12 cellular contexts compared by ENCODE assay signal in genomic region chr6:6332873-6333272, GRCh38. TPM values are rescaled to one million over a fixed set of nuclear protein-coding genes. Genes with fewer than 3 reads are reported as not detected.
A peak's percentile ranks its signal among the peaks of the same experiment; 100 is the strongest.
DNase-seq lines count a peak whose midpoint lies in the region; ATAC-seq, FAIRE-seq and TF ChIP-seq lines count a peak whose summit lies in the region.
"Had no signal": no experiment of that assay in that cellular context is flagged by ENCODE, and none has a peak within 500 bp of the region (broad histone marks: within the 10 kb centered on the region; RNA-seq: fewer than 3 reads in every experiment).

No MANE protein-coding gene starts in this region.

- peak overlapping the region; percentile 26 for H3K9ac ChIP-seq in SU-DHL-6 (ENCODE audit: low read length)
- H3K9ac ChIP-seq: parathyroid adenoma had no signal

- H3K36me3 ChIP-seq in SU-DHL-6 (ENCODE audit: low read length): no peaks in the 10 kb centered on the region

- peak overlapping the region; percentile 53 for H3K4me2 ChIP-seq in SU-DHL-6 (ENCODE audit: low read depth, low read length, poor library complexity, severe bottlenecking)

- H3K27me3 ChIP-seq in SU-DHL-6 (ENCODE audit: low read length): no peaks in the 10 kb centered on the region

- H3K4me3 ChIP-seq in SU-DHL-6 (ENCODE audit: insufficient read depth, low read length, poor library complexity, severe bottlenecking) (no peak overlapping the region), lower leg skin (ENCODE audit: low read depth, poor library complexity, severe bottlenecking) (no peak overlapping the region)

- no peak overlapping the region for H2AFZ ChIP-seq in SU-DHL-6 (ENCODE audit: low read depth, low read length, severe bottlenecking)
- H2AFZ ChIP-seq: parathyroid adenoma had no signal

- no peaks in the 10 kb centered on the region for H4K20me1 ChIP-seq in SU-DHL-6 (ENCODE audit: low read depth, low read length)

- TF ChIP-seq CTCF in SU-DHL-6 (IDR thresholded peaks at IDR 0.05; ENCODE audit: insufficient read depth, low read length, poor library complexity, severe bottlenecking) (no peak), lower leg skin (IDR thresholded peaks at IDR 0.05) (no peak)

- no peaks in the 10 kb centered on the region for H3K36me3 Mint-ChIP-seq in stimulated activated effector memory CD8-positive, alpha-beta T cell treated with anti-CD3 and anti-CD28 coated beads, Interleukin-12 subunit alpha, Interleukin-12 subunit beta, amount 100 ng/mL, for 72 hours

- peaks cover 31% of the 10 kb centered on the region for H3F3A ChIP-seq in SU-DHL-6 (ENCODE audit: insufficient read depth)

- no peaks in the 10 kb centered on the region for H3K9me3 Mint-ChIP-seq in stimulated activated effector memory CD8-positive, alpha-beta T cell treated with anti-CD3 and anti-CD28 coated beads, Interleukin-12 subunit alpha, Interleukin-12 subunit beta, amount 100 ng/mL, for 72 hours
- H3K9me3 Mint-ChIP-seq: central memory CD8-positive, alpha-beta T cell had no signal

- 64 to 79% methylated on average over 2 of the region's 2 CpGs for WGBS in lower leg skin, 2 donors

- intact Hi-C loops in lower leg skin (cut with DNase I; ENCODE audit: low total_unique reads): no loop called here

- peak; percentile 28 for ATAC-seq in GM18499 (IDR thresholded peaks at IDR 0.05; ENCODE audit: insufficient read depth, unreplicated experiment)
- peak; percentile 28 for ATAC-seq in GM21381 (IDR thresholded peaks at IDR 0.05; ENCODE audit: unreplicated experiment)
- ATAC-seq in HG03095 (IDR thresholded peaks at IDR 0.05; ENCODE audit: unreplicated experiment): peak; percentile 40
- ATAC-seq in HG02571 (IDR thresholded peaks at IDR 0.05; ENCODE audit: unreplicated experiment): no peak
- no peak for ATAC-seq in stimulated activated effector memory CD8-positive, alpha-beta T cell treated with anti-CD3 and anti-CD28 coated beads, Interleukin-12 subunit alpha, Interleukin-12 subunit beta, amount 100 ng/mL, for 72 hours

- no peak for FAIRE-seq in H54 (lab: Jason Lieb, UNC)

- H3K9me2 ChIP-seq in SU-DHL-6 (replicated peaks; ENCODE audit: insufficient read depth, low read length): no peaks in the 10 kb centered on the region

- H3K4me3 Mint-ChIP-seq in stimulated activated effector memory CD8-positive, alpha-beta T cell treated with anti-CD3 and anti-CD28 coated beads, Interleukin-12 subunit alpha, Interleukin-12 subunit beta, amount 100 ng/mL, for 72 hours: no peak overlapping the region
- H3K4me3 Mint-ChIP-seq: central memory CD8-positive, alpha-beta T cell had no signal

- no peaks in the 10 kb centered on the region for H3K9me3 ChIP-seq in SU-DHL-6 (ENCODE audit: insufficient read depth, low read length)

- TF ChIP-seq POLR2A in H54 (IDR thresholded peaks at IDR 0.05; ENCODE audit: low read depth, low read length): no peak
- no peak for TF ChIP-seq POLR2A in lower leg skin (IDR thresholded peaks at IDR 0.05)

- H3K4me1 Mint-ChIP-seq in stimulated activated effector memory CD8-positive, alpha-beta T cell treated with anti-CD3 and anti-CD28 coated beads, Interleukin-12 subunit alpha, Interleukin-12 subunit beta, amount 100 ng/mL, for 72 hours: no peaks in the 10 kb centered on the region
- H3K4me1 Mint-ChIP-seq: central memory CD8-positive, alpha-beta T cell had no signal

- no peak overlapping the region for H3K27ac Mint-ChIP-seq in stimulated activated effector memory CD8-positive, alpha-beta T cell treated with anti-CD3 and anti-CD28 coated beads, Interleukin-12 subunit alpha, Interleukin-12 subunit beta, amount 100 ng/mL, for 72 hours

- H3K79me2 ChIP-seq in SU-DHL-6 (ENCODE audit: insufficient read depth, low read length): no peaks in the 10 kb centered on the region
- H3K79me2 ChIP-seq: parathyroid adenoma had no signal

- H3K27ac ChIP-seq in SU-DHL-6 (ENCODE audit: low read depth, low read length): peak overlapping the region; percentile 89
- H3K27ac ChIP-seq: parathyroid adenoma had no signal

- DNase-seq in H54 (ENCODE audit: insufficient read length, low spot score) (no peak), lower leg skin (ENCODE audit: low spot score in 2 of 2) (no peak)
- no peak for DNase-seq in stimulated activated effector memory CD8-positive, alpha-beta T cell treated with anti-CD3 and anti-CD28 coated beads, Interleukin-12 subunit alpha, Interleukin-12 subunit beta, amount 100 ng/mL, for 72 hours (ENCODE audit: low spot score in 2 of 2)
- DNase-seq: stimulated activated CD4-positive, alpha-beta T cell treated with anti-CD3 and anti-CD28 coated beads, Interleukin-4, amount 100 ng/mL, for 4 hours had no signal

RNA-seq across cellular contexts. Expression of gene F13A1, which starts 12.4 kb away (rescaled TPM):
- total RNA-seq in lower leg skin: 10 to 100 TPM in 2 of 4 donors, 1 to 10 TPM in 2; 7.8 to 46.5 (median 16.0) TPM
- total RNA-seq: T-helper 1 cell treated with Interleukin-12 subunit alpha and Interleukin-12 subunit beta and Interleukin-4 antibody, amounts not matched to agents 30 ng/mL and 1 ng/mL, for 36 hours had no signal

Comparison
In these comparisons a context has a peak if more than half of its experiments do, and no peak if none do; other contexts are left out.
1. ATAC-seq: peak in GM18499 (single experiment), GM21381 (single experiment) and HG03095 (single experiment); none in HG02571 (single experiment) and stimulated activated effector memory CD8-positive, alpha-beta T cell treated with anti-CD3 and anti-CD28 coated beads, Interleukin-12 subunit alpha, Interleukin-12 subunit beta, amount 100 ng/mL, for 72 hours (single experiment).